25 cellular contexts compared by ENCODE assay signal in genomic region chr15:79075256-79075655, GRCh38. TPM values are rescaled to one million over a fixed set of nuclear protein-coding genes. Genes with fewer than 3 reads are reported as not detected.
"Had no signal": no experiment of that assay in that cellular context is flagged by ENCODE, and none has a peak within 500 bp of the region (broad histone marks: within the 10 kb centered on the region; RNA-seq: fewer than 3 reads in every experiment).

No MANE protein-coding gene starts in this region.

- H3K9me3 Mint-ChIP-seq: activated CD4-positive, alpha-beta memory T cell treated with anti-CD3 and anti-CD28 coated beads for 36 hours; activated T-helper 1 cell treated with anti-CD3 and anti-CD28 coated beads, Interleukin-12 subunit alpha, Interleukin-12 subunit beta, Interleukin-2, Interleukin-4 antibody, amounts not matched to agents 30 ng/mL and 10 ng/mL and 1 ng/mL, durations not matched to agents 14 hours and 24 hours and 36 hours; activated T-helper 2 cell treated with anti-CD3 and anti-CD28 coated beads, Interferon-gamma antibody, Interleukin-2, Interleukin-4, amounts not matched to agents 10 μg/mL and 5 μg/mL and 100 μg/mL, durations not matched to agents 14 hours and 24 hours and 36 hours; endodermal cell had no signal

- H3K4me1 ChIP-seq: colonic mucosa had no signal

- H3K36me3 ChIP-seq: brain microvascular endothelial cell, colonic mucosa had no signal

- DNase-seq: activated CD4-positive, alpha-beta memory T cell treated with anti-CD3 and anti-CD28 coated beads for 36 hours; activated CD4-positive, alpha-beta T cell treated with anti-CD3 and anti-CD28 coated beads for 1 hour; activated CD4-positive, alpha-beta T cell treated with anti-CD3 and anti-CD28 coated beads for 48 hours; activated CD8-positive, alpha-beta memory T cell treated with anti-CD3 and anti-CD28 coated beads, Interleukin-2, amount 10 ng/mL, durations not matched to agents 7 days and 5 days; activated CD8-positive, alpha-beta memory T cell treated with anti-CD3 and anti-CD28 coated beads, Interleukin-2, amount 50 U/mL, for 4 hours; activated CD8-positive, alpha-beta T cell treated with anti-CD3 and anti-CD28 coated beads, Interleukin-2, amount 10 ng/mL, durations not matched to agents 7 days and 5 days; activated gamma-delta T cell treated with Interleukin-2 at 50 U/mL for 16 hours; activated naive CD4-positive, alpha-beta T cell treated with anti-CD3 and anti-CD28 coated beads, Interleukin-2, amount 50 U/mL, for 16 hours; activated naive CD4-positive, alpha-beta T cell treated with Interleukin-2 at 50 U/mL for 16 hours; activated T-cell treated with anti-CD3 and anti-CD28 coated beads, Interleukin-2, amount 50 U/mL, for 1 hour; activated T-cell treated with anti-CD3 and anti-CD28 coated beads, Interleukin-2, amount 50 U/mL, for 48 hours; amniotic stem cell; anterior cingulate cortex; brain microvascular endothelial cell; caudate nucleus; colonic mucosa; effector memory CD4-positive, alpha-beta T cell; endodermal cell; foreskin fibroblast; head of caudate nucleus; T-helper 2 cell had no signal

- H3K27ac Mint-ChIP-seq: activated CD4-positive, alpha-beta memory T cell treated with anti-CD3 and anti-CD28 coated beads for 36 hours; activated CD8-positive, alpha-beta memory T cell treated with anti-CD3 and anti-CD28 coated beads, Interleukin-2, amount 10 ng/mL, durations not matched to agents 7 days and 5 days; activated CD8-positive, alpha-beta T cell treated with anti-CD3 and anti-CD28 coated beads, Interleukin-2, amount 10 ng/mL, durations not matched to agents 7 days and 5 days; activated naive CD8-positive, alpha-beta T cell; activated T-helper 1 cell treated with anti-CD3 and anti-CD28 coated beads, Interleukin-12 subunit alpha, Interleukin-12 subunit beta, Interleukin-2, Interleukin-4 antibody, amounts not matched to agents 30 ng/mL and 10 ng/mL and 1 ng/mL, durations not matched to agents 14 hours and 24 hours and 36 hours; activated T-helper 2 cell treated with anti-CD3 and anti-CD28 coated beads, Interferon-gamma antibody, Interleukin-2, Interleukin-4, amounts not matched to agents 10 μg/mL and 5 μg/mL and 100 μg/mL, durations not matched to agents 14 hours and 24 hours and 36 hours; endodermal cell had no signal

- H3K27me3 ChIP-seq: brain microvascular endothelial cell, colonic mucosa had no signal

- H3K36me3 Mint-ChIP-seq: activated CD4-positive, alpha-beta memory T cell treated with anti-CD3 and anti-CD28 coated beads for 36 hours; activated CD8-positive, alpha-beta memory T cell treated with anti-CD3 and anti-CD28 coated beads, Interleukin-2, amount 10 ng/mL, durations not matched to agents 7 days and 5 days; activated naive CD8-positive, alpha-beta T cell had no signal

- ATAC-seq: activated CD8-positive, alpha-beta memory T cell treated with anti-CD3 and anti-CD28 coated beads, Interleukin-2, amount 10 ng/mL, durations not matched to agents 7 days and 5 days; activated CD8-positive, alpha-beta T cell treated with anti-CD3 and anti-CD28 coated beads, Interleukin-2, amount 10 ng/mL, durations not matched to agents 7 days and 5 days; esophagus mucosa had no signal

- H3K4me3 ChIP-seq: colonic mucosa had no signal

- H3K4me3 Mint-ChIP-seq: activated CD4-positive, alpha-beta memory T cell treated with anti-CD3 and anti-CD28 coated beads for 36 hours; activated CD8-positive, alpha-beta memory T cell treated with anti-CD3 and anti-CD28 coated beads, Interleukin-2, amount 10 ng/mL, durations not matched to agents 7 days and 5 days; activated CD8-positive, alpha-beta T cell treated with anti-CD3 and anti-CD28 coated beads, Interleukin-2, amount 10 ng/mL, durations not matched to agents 7 days and 5 days; activated naive CD8-positive, alpha-beta T cell; activated T-helper 1 cell treated with anti-CD3 and anti-CD28 coated beads, Interleukin-12 subunit alpha, Interleukin-12 subunit beta, Interleukin-2, Interleukin-4 antibody, amounts not matched to agents 30 ng/mL and 10 ng/mL and 1 ng/mL, durations not matched to agents 14 hours and 24 hours and 36 hours; endodermal cell had no signal

- H3K27me3 Mint-ChIP-seq: activated CD4-positive, alpha-beta memory T cell treated with anti-CD3 and anti-CD28 coated beads for 36 hours had no signal

- H3K9me3 ChIP-seq: colonic mucosa had no signal

- H3K4me1 Mint-ChIP-seq: activated CD8-positive, alpha-beta memory T cell treated with anti-CD3 and anti-CD28 coated beads, Interleukin-2, amount 10 ng/mL, durations not matched to agents 7 days and 5 days; endodermal cell had no signal

- H3K27ac ChIP-seq: brain microvascular endothelial cell, colonic mucosa had no signal

RNA-seq across cellular contexts. Expression of gene RASGRF1, which starts 15.3 kb away (rescaled TPM):
- total RNA-seq: activated CD8-positive, alpha-beta T cell treated with anti-CD3 and anti-CD28 coated beads, Interleukin-2, amount 10 ng/mL, durations not matched to agents 7 days and 5 days; activated T-helper 1 cell treated with anti-CD3 and anti-CD28 coated beads, Interleukin-12 subunit alpha, Interleukin-12 subunit beta, Interleukin-2, Interleukin-4 antibody, amounts not matched to agents 30 ng/mL and 10 ng/mL and 1 ng/mL, durations not matched to agents 14 hours and 24 hours and 36 hours; activated T-helper 2 cell treated with anti-CD3 and anti-CD28 coated beads, Interferon-gamma antibody, Interleukin-2, Interleukin-4, amounts not matched to agents 10 μg/mL and 5 μg/mL and 100 μg/mL, durations not matched to agents 14 hours and 24 hours and 36 hours had no signal
